1 cellular context compared by ENCODE assay signal in genomic region chr20:32109392-32110172, GRCh38.
TF ChIP-seq lines count a peak whose summit lies in the region.

Gene TM9SF4 (plus strand): TSS chr20:32109714. CDS start chr20:32109741, 27 bp downstream.

TF ChIP-seq in GM12878, 131 proteins besides CTCF, POLR2A, EP300 and RAD21 (continued from another document and continues in another):
- TF ChIP-seq PKNOX1 (IDR thresholded peaks at IDR 0.05) (no peak), LARP7 (IDR thresholded peaks at IDR 0.05) (0 out of 2 replicates have a peak, but pooled peaks have one; percentile 48), JUNB (IDR thresholded peaks at IDR 0.05) (no peak; the same call in 1 of the 2 replicates), MEF2A (IDR thresholded peaks at IDR 0.05; ENCODE audit: insufficient read depth, low read depth, low read length) (no peak), IKZF1 (conservative IDR thresholded peaks at IDR 0.05) (peak; percentile 95), IKZF2 (IDR thresholded peaks at IDR 0.05) (peak in 1 of 2 experiments; percentile 47; a peak in 2 of 4 replicates), ATF7 (IDR thresholded peaks at IDR 0.05; ENCODE audit: low read depth) (peak; percentile 100), ZNF622 (IDR thresholded peaks at IDR 0.05) (no peak), STAT1 (conservative IDR thresholded peaks at IDR 0.05) (peak; percentile 71; the same call in 1 of the 2 replicates), STAT3 (IDR thresholded peaks at IDR 0.05; ENCODE audit: low read depth, low read length) (0 out of 2 replicates have a peak, but pooled peaks have one; percentile 52), ZBTB11 (CRISPR knock-in tag; IDR thresholded peaks at IDR 0.05) (no peak), MTA3 (IDR thresholded peaks at IDR 0.05; ENCODE audit: borderline replicate concordance, low read length) (no peak), USF2 (IDR thresholded peaks at IDR 0.05; ENCODE audit: borderline replicate concordance, low read depth, low read length) (peak; percentile 20; the same call in 1 of the 2 replicates), ATF3 (IDR thresholded peaks at IDR 0.05; ENCODE audit: borderline replicate concordance, extremely low read depth, low read depth, low read length) (peak; percentile 41; the same call in 1 of the 2 replicates), ZNF207 (IDR thresholded peaks at IDR 0.05; ENCODE audit: borderline replicate concordance) (peak; percentile 96; the same call in 1 of the 2 replicates), RELA (IDR thresholded peaks at IDR 0.05; ENCODE audit: borderline replicate concordance, partially characterized antibody) (peak; percentile 21), TARDBP (IDR thresholded peaks at IDR 0.05; ENCODE audit: borderline replicate concordance) (peak; percentile 94), NKRF (conservative IDR thresholded peaks at IDR 0.05) (peak; percentile 34; the same call in 1 of the 2 replicates), PAX5 (IDR thresholded peaks at IDR 0.05; ENCODE audit: borderline replicate concordance, low read depth, low read length) (peak; percentile 28; the same call in 1 of the 2 replicates), MAX (IDR thresholded peaks at IDR 0.05; ENCODE audit: low read depth, low read length) (peak; percentile 81), EED (IDR thresholded peaks at IDR 0.05; ENCODE audit: low read depth) (no peak), E2F4 (IDR thresholded peaks at IDR 0.05; ENCODE audit: low read depth, low read length) (no peak), POLR2AphosphoS5 (IDR thresholded peaks at IDR 0.05; ENCODE audit: low read length) (peak; percentile 96), MTA2 (IDR thresholded peaks at IDR 0.05; ENCODE audit: low read depth) (peak; percentile 21; the same call in 1 of the 2 replicates), GABPA (IDR thresholded peaks at IDR 0.05; ENCODE audit: low read depth) (peak; percentile 83), NR2F1 (conservative IDR thresholded peaks at IDR 0.05) (peak; percentile 25; the same call in 1 of the 2 replicates), NRF1 (conservative IDR thresholded peaks at IDR 0.05; ENCODE audit: low read depth, low read length) (no peak), ZBTB4 (CRISPR knock-in tag; IDR thresholded peaks at IDR 0.05) (peak; percentile 48; the same call in 1 of the 2 replicates), TCF7 (IDR thresholded peaks at IDR 0.05; ENCODE audit: borderline replicate concordance) (no peak), PRDM15 (CRISPR knock-in tag; IDR thresholded peaks at IDR 0.05) (peak; percentile 69; the same call in 1 of the 2 replicates), HCFC1 (IDR thresholded peaks at IDR 0.05; ENCODE audit: low read length) (peak; percentile 94), NBN (IDR thresholded peaks at IDR 0.05) (peak; percentile 96), E2F8 (IDR thresholded peaks at IDR 0.05; ENCODE audit: low read depth, partially characterized antibody) (peak; percentile 89), BMI1 (IDR thresholded peaks at IDR 0.05; ENCODE audit: borderline replicate concordance) (peak; percentile 53; the same call in 1 of the 2 replicates), CHD2 (IDR thresholded peaks at IDR 0.05; ENCODE audit: borderline replicate concordance, low read depth, low read length) (peak; percentile 75), MYC (IDR thresholded peaks at IDR 0.05; ENCODE audit: insufficient read depth, insufficient read length, insufficient replicate concordance, low read length, severe bottlenecking) (peak; percentile 60), RELB (IDR thresholded peaks at IDR 0.05; ENCODE audit: low read depth) (peak; percentile 90)
